ENCODE assay signal across 8 cellular contexts in the genomic region with DNA sequence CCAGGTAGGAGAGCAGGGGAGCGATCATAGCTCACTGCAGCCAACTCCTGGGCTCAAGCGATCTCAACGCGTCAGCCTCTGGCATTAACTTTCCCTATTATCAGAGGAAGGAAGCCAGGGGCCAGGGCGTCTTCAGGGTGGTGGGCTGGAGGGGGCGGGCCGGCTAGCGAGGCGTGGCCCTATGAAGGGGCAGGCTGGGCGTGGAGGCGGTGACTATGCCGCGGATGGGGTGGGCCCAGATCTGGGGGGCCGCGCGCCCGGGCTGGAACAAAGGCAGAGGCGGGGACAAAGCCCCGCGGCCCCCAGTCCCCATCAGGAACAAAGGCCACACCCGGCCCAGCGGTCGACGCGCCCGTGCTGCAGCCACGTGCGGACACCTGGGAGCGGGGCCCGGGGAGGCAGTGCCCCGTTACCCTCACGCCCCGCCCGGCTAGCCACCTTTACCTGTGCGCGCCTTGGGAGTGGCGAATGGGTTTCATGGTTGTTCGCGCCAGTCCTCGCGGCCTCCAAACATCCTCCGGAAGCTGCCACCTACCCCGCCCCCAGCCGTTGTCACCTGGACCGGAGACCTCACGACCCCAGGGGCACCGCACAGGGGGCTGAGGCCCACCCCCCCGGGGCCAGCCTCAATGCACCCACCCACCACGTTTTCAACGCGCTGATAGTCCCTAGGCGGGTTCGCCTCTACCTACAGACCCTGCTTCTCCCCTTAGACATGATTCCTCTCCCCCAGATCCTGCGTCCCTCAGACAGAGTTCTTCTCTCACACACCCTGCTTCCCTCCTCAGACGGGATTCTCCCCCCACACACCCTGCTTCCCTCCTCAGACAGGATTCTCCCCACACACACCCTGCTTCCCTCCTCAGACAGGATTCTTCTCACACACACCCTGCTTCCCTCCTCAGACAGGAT. TPM values are rescaled to one million over a fixed set of nuclear protein-coding genes. Genes with fewer than 3 reads are reported as not detected.
DNase-seq lines count a peak whose midpoint lies in the region; ATAC-seq, FAIRE-seq and TF ChIP-seq lines count a peak whose summit lies in the region.

No MANE protein-coding gene starts in this region.

- POLR2A ChIA-PET in endothelial cell of umbilical vein (lab: Charles Lee), result no interaction called here

- H3K9me2 ChIP-seq in SU-DHL-6 (replicated peaks; ENCODE audit: insufficient read depth, low read length), result no peaks in the 10 kb centered on the region

- no peaks in the 10 kb centered on the region for H3F3A ChIP-seq in SU-DHL-6 (ENCODE audit: insufficient read depth)

- H3K9me1 ChIP-seq in endothelial cell of umbilical vein (replicated peaks; ENCODE audit: control insufficient read depth, extremely low read depth, insufficient read depth, low read length), result no peaks in the 10 kb centered on the region

- H2BK12ac ChIP-seq in neuronal stem cell (ENCODE audit: low read length), result no peak overlapping the region

- CTCF ChIA-PET in endothelial cell of umbilical vein (lab: Charles Lee), result interaction anchor here (0.6 to 1.3 kb wide), 3 partner anchors 19 to 25 kb away, joined by 3 to 12 read pairs (median 5); a partner anchor contains a TSS

- DNase-seq in HT-29 (ENCODE audit: low spot score), result peak; percentile 41
- peak; percentile 83 for DNase-seq in endothelial cell of umbilical vein (ENCODE audit: low read depth, low spot score)
- DNase-seq in neuronal stem cell (ENCODE audit: low spot score), result peak; percentile 71
- no peak for DNase-seq in occipital lobe (lab: John Stamatoyannopoulos, UW)

- no peaks in the 10 kb centered on the region for H3K27me3 ChIP-seq in SU-DHL-6 (ENCODE audit: low read length)
- H3K27me3 ChIP-seq in endothelial cell of umbilical vein (ENCODE audit: control insufficient read depth in 2 of 2, insufficient read depth in 2 of 2, low read length in 2 of 2), result peaks cover 12 to 21% of the 10 kb centered on the region in 2 experiments
- peaks cover 0 to 23% (median 17%) of the 10 kb centered on the region in 3 experiments for H3K27me3 ChIP-seq in neuronal stem cell (ENCODE audit: control insufficient read depth in 3 of 3, insufficient read depth in 3 of 3, low read depth in 1 of 3, low read length in 3 of 3)

- no peaks in the 10 kb centered on the region for H4K20me1 ChIP-seq in SU-DHL-6 (ENCODE audit: low read depth, low read length)
- H4K20me1 ChIP-seq in endothelial cell of umbilical vein (replicated peaks; ENCODE audit: control insufficient read depth, extremely low read depth, insufficient read depth, low read length), result no peaks in the 10 kb centered on the region

- no peaks in the 10 kb centered on the region for H3K79me1 ChIP-seq in neuronal stem cell (ENCODE audit: low read depth, low read length)

- no peaks in the 10 kb centered on the region for H3K79me2 ChIP-seq in SU-DHL-6 (ENCODE audit: insufficient read depth, low read length)
- H3K79me2 ChIP-seq in endothelial cell of umbilical vein (ENCODE audit: control insufficient read depth, insufficient read depth, low read length), result no peaks in the 10 kb centered on the region

- peak overlapping the region; percentile 31 for H3K14ac ChIP-seq in neuronal stem cell (ENCODE audit: low read length)

- WGBS in neuronal stem cell (ENCODE audit: extremely low coverage in 2 of 2, insufficient read length in 2 of 2, insufficient replicate concordance in 1 of 2), 2 donors, result no CpG with 5 or more reads among the region's 55 CpGs

- H3K27ac ChIP-seq in SU-DHL-6 (ENCODE audit: low read depth, low read length) (no peak overlapping the region), endothelial cell of umbilical vein (ENCODE audit: insufficient read depth, low read depth, low read length) (no peak overlapping the region), neuronal stem cell (replicated peaks; ENCODE audit: low read length) (peak overlapping the region; percentile 60)

- H3K23ac ChIP-seq in neuronal stem cell (ENCODE audit: low read depth, low read length, poor library complexity), result peak overlapping the region; percentile 95

- H2BK15ac ChIP-seq in neuronal stem cell (ENCODE audit: low read length), result peak overlapping the region; percentile 99

- H3K36me3 ChIP-seq in SU-DHL-6 (ENCODE audit: low read length) (no peaks in the 10 kb centered on the region), endothelial cell of umbilical vein (ENCODE audit: control insufficient read depth in 2 of 2, extremely low read depth in 1 of 2, insufficient read depth in 2 of 2, low read length in 2 of 2) (no peaks in the 10 kb centered on the region), neuronal stem cell (replicated peaks in 1 of 2; ENCODE audit: control insufficient read depth in 2 of 2, insufficient read depth in 2 of 2, low read length in 2 of 2) (no peaks in the 10 kb centered on the region)

- dilution Hi-C loops in endothelial cell of umbilical vein (cut with MboI; ENCODE audit: extremely low pct_ligation_motif_present, low sequenced_read_pairs), result no loop called here

- no peak for FAIRE-seq in endothelial cell of umbilical vein (lab: Jason Lieb, UNC)

- H4K8ac ChIP-seq in neuronal stem cell (ENCODE audit: low read depth, low read length), result no peak overlapping the region

- no peak for TF ChIP-seq POLR2A in endothelial cell of umbilical vein (IDR thresholded peaks at IDR 0.05; ENCODE audit: low read depth, low read length)

- H2AFZ ChIP-seq in SU-DHL-6 (ENCODE audit: low read depth, low read length, severe bottlenecking) (peak overlapping the region; percentile 90), endothelial cell of umbilical vein (ENCODE audit: low read depth, low read length) (peak overlapping the region; percentile 16), neuronal stem cell (ENCODE audit: low read length) (peak overlapping the region; percentile 92)

- intact Hi-C loops in endothelial cell of umbilical vein (cut with micrococcal nuclease), result no loop called here

- ATAC-seq in GM18907 (IDR thresholded peaks at IDR 0.05; ENCODE audit: unreplicated experiment) (no peak), GM18861 (IDR thresholded peaks at IDR 0.05; ENCODE audit: unreplicated experiment) (no peak), HG03097 (IDR thresholded peaks at IDR 0.05; ENCODE audit: low FRiP score, unreplicated experiment) (no peak)

- no peak for TF ChIP-seq CTCF in SU-DHL-6 (IDR thresholded peaks at IDR 0.05; ENCODE audit: insufficient read depth, low read length, poor library complexity, severe bottlenecking)
- TF ChIP-seq CTCF in endothelial cell of umbilical vein (IDR thresholded peaks at IDR 0.05; ENCODE audit: extremely low read depth in 1 of 2, insufficient read depth in 1 of 2, low read depth in 1 of 2, low read length in 2 of 2), result no peak

- BruUV-seq in endothelial cell of umbilical vein (replicated peaks; lab: Mats Ljungman, UMichigan), result TSS peak; percentile 68

- H2BK5ac ChIP-seq in neuronal stem cell (ENCODE audit: low read length), result peak overlapping the region; percentile 94

- H3K9me3 ChIP-seq in SU-DHL-6 (ENCODE audit: insufficient read depth, low read length), result no peaks in the 10 kb centered on the region
- H3K9me3 ChIP-seq in endothelial cell of umbilical vein (replicated peaks; ENCODE audit: control insufficient read depth, insufficient read depth, low read length), result no peaks in the 10 kb centered on the region
- H3K9me3 ChIP-seq in neuronal stem cell (replicated peaks in 1 of 2; ENCODE audit: control insufficient read depth in 2 of 2, insufficient read depth in 1 of 2, low read depth in 1 of 2, low read length in 2 of 2), result no peaks in the 10 kb centered on the region

- H3K9ac ChIP-seq in SU-DHL-6 (ENCODE audit: low read length) (peak overlapping the region; percentile 48), endothelial cell of umbilical vein (replicated peaks; ENCODE audit: extremely low read depth, insufficient read depth, low read length) (no peak overlapping the region), neuronal stem cell (ENCODE audit: low read depth, low read length, poor library complexity) (peak overlapping the region; percentile 78)

- peak overlapping the region; percentile 96 for H4K91ac ChIP-seq in neuronal stem cell (ENCODE audit: low read depth, low read length, poor library complexity)

- H3K18ac ChIP-seq in neuronal stem cell (ENCODE audit: low read length), result peak overlapping the region; percentile 94

- H3K4ac ChIP-seq in neuronal stem cell (ENCODE audit: low read length), result peak overlapping the region; percentile 76

- peak overlapping the region; percentile 56 for H2BK120ac ChIP-seq in neuronal stem cell (ENCODE audit: low read depth, low read length)

- peak overlapping the region; percentile 37 for H3K4me3 ChIP-seq in SU-DHL-6 (ENCODE audit: insufficient read depth, low read length, poor library complexity, severe bottlenecking)
- H3K4me3 ChIP-seq in endothelial cell of umbilical vein (replicated peaks in 1 of 3; ENCODE audit: insufficient read depth in 1 of 3, low read depth in 1 of 3, low read length in 3 of 3), result peak overlapping the region; percentile 27 to 32 (median 30)
- peak overlapping the region; percentile 42 to 79 for H3K4me3 ChIP-seq in neuronal stem cell (ENCODE audit: low read length in 2 of 2)

- H3K4me2 ChIP-seq in SU-DHL-6 (ENCODE audit: low read depth, low read length, poor library complexity, severe bottlenecking) (peak overlapping the region; percentile 43), endothelial cell of umbilical vein (ENCODE audit: insufficient read depth, low read length) (peak overlapping the region; percentile 79), neuronal stem cell (ENCODE audit: insufficient read depth, low read length, poor library complexity, severe bottlenecking) (peak overlapping the region; percentile 78)

- H2AK5ac ChIP-seq in neuronal stem cell (ENCODE audit: low read depth, low read length), result peak overlapping the region; percentile 93

- H3K4me1 ChIP-seq in endothelial cell of umbilical vein (ENCODE audit: control insufficient read depth, extremely low read depth, insufficient read depth, low read length), result peaks cover 6% of the 10 kb centered on the region
- H3K4me1 ChIP-seq in neuronal stem cell (ENCODE audit: control insufficient read depth in 2 of 2, insufficient read depth in 1 of 2, low read depth in 1 of 2, low read length in 2 of 2), result peaks cover 5 to 6% of the 10 kb centered on the region in 2 donors

RNA-seq across cellular contexts. Expression of a gene that starts 5.4 kb away (rescaled TPM):
- total RNA-seq in HT-29 (2014; rRNA removed; shearing (Covaris generic)), result 1,771 and 1,829 TPM in 2 replicates
- total RNA-seq in endothelial cell of umbilical vein (377 and 429 TPM in 2 replicates), occipital lobe (276 TPM)
- polyA plus RNA-seq in endothelial cell of umbilical vein, result 521 and 593 TPM in 2 replicates
- 366 and 385 TPM in 2 replicates for polyA plus RNA-seq in endothelial cell of umbilical vein (2011; cell fraction: cytosol; rRNA removed)
- 654 and 696 TPM in 2 replicates for polyA plus RNA-seq in endothelial cell of umbilical vein (2011; cell fraction: nucleus; rRNA removed)
- polyA plus RNA-seq in endothelial cell of umbilical vein (2012), result 600 and 631 TPM in 2 replicates
- polyA minus RNA-seq in endothelial cell of umbilical vein, result 702 and 1,022 TPM in 2 replicates
- 571 TPM for polyA minus RNA-seq in endothelial cell of umbilical vein (2011; cell fraction: cytosol; rRNA and poly(A)+ RNA removed)
- polyA minus RNA-seq in endothelial cell of umbilical vein (2011; cell fraction: nucleus; rRNA and poly(A)+ RNA removed), result 298 and 308 TPM in 2 replicates
- polyA plus RNA-seq in neuronal stem cell (2013, experiment 1 of 2), result 759 TPM
- polyA plus RNA-seq in neuronal stem cell (2013, experiment 2 of 2), result 741 TPM

RNA-seq across cellular contexts. Expression of a gene that starts 16.4 kb away (rescaled TPM):
- total RNA-seq in HT-29 (2014; rRNA removed; shearing (Covaris generic)), result 236 and 268 TPM in 2 replicates
- total RNA-seq in endothelial cell of umbilical vein, result 96.8 and 105 TPM in 2 replicates
- 126 and 150 TPM in 2 replicates for polyA plus RNA-seq in endothelial cell of umbilical vein
- polyA plus RNA-seq in endothelial cell of umbilical vein (2011; cell fraction: cytosol; rRNA removed), result 177 and 193 TPM in 2 replicates
- polyA plus RNA-seq in endothelial cell of umbilical vein (2011; cell fraction: nucleus; rRNA removed), result 97.8 and 107 TPM in 2 replicates
- 117 and 164 TPM in 2 replicates for polyA plus RNA-seq in endothelial cell of umbilical vein (2012)
- 114 and 117 TPM in 2 replicates for polyA minus RNA-seq in endothelial cell of umbilical vein
- 73.7 TPM for polyA minus RNA-seq in endothelial cell of umbilical vein (2011; cell fraction: cytosol; rRNA and poly(A)+ RNA removed)
- 19.9 and 22.4 TPM in 2 replicates for polyA minus RNA-seq in endothelial cell of umbilical vein (2011; cell fraction: nucleus; rRNA and poly(A)+ RNA removed)
- polyA plus RNA-seq in neuronal stem cell (2013, experiment 1 of 2), result 108 TPM
- polyA plus RNA-seq in neuronal stem cell (2013, experiment 2 of 2), result 109 TPM
- total RNA-seq in occipital lobe, result 47.7 TPM

RNA-seq across cellular contexts. Expression of a gene that starts 18.9 kb away (rescaled TPM):
- total RNA-seq in HT-29 (2014; rRNA removed; shearing (Covaris generic)), result 25.6 and 27.4 TPM in 2 replicates
- total RNA-seq in endothelial cell of umbilical vein (21.8 TPM in 2 replicates), occipital lobe (5.0 TPM)
- polyA plus RNA-seq in endothelial cell of umbilical vein, result 17.8 and 25.3 TPM in 2 replicates
- 6.6 and 9.8 TPM in 2 replicates for polyA plus RNA-seq in endothelial cell of umbilical vein (2011; cell fraction: cytosol; rRNA removed)
- polyA plus RNA-seq in endothelial cell of umbilical vein (2011; cell fraction: nucleus; rRNA removed), result 10.6 and 12.3 TPM in 2 replicates
- 9.5 and 13.9 TPM in 2 replicates for polyA plus RNA-seq in endothelial cell of umbilical vein (2012)
- polyA minus RNA-seq in endothelial cell of umbilical vein, result 7.1 and 11.5 TPM in 2 replicates
- polyA minus RNA-seq in endothelial cell of umbilical vein (2011; cell fraction: cytosol; rRNA and poly(A)+ RNA removed), result 7.9 TPM
- polyA minus RNA-seq in endothelial cell of umbilical vein (2011; cell fraction: nucleus; rRNA and poly(A)+ RNA removed), result 10.5 and 18.6 TPM in 2 replicates
- 14.3 TPM for polyA plus RNA-seq in neuronal stem cell (2013, experiment 1 of 2)
- polyA plus RNA-seq in neuronal stem cell (2013, experiment 2 of 2), result 14.8 TPM

RNA-seq across cellular contexts. Expression of a gene that starts 19.9 kb away (rescaled TPM):
- 201 and 242 TPM in 2 replicates for total RNA-seq in HT-29 (2014; rRNA removed; shearing (Covaris generic))
- total RNA-seq in endothelial cell of umbilical vein, result 102 and 106 TPM in 2 replicates
- polyA plus RNA-seq in endothelial cell of umbilical vein, result 86.6 and 87.8 TPM in 2 replicates
- polyA plus RNA-seq in endothelial cell of umbilical vein (2011; cell fraction: cytosol; rRNA removed), result 88.2 and 98.9 TPM in 2 replicates
- polyA plus RNA-seq in endothelial cell of umbilical vein (2011; cell fraction: nucleus; rRNA removed), result 69.9 and 79.3 TPM in 2 replicates
- polyA plus RNA-seq in endothelial cell of umbilical vein (2012), result 94.9 and 96.3 TPM in 2 replicates
- polyA minus RNA-seq in endothelial cell of umbilical vein, result 81.4 and 123 TPM in 2 replicates
- polyA minus RNA-seq in endothelial cell of umbilical vein (2011; cell fraction: cytosol; rRNA and poly(A)+ RNA removed), result 106 TPM
- 19.2 and 22.9 TPM in 2 replicates for polyA minus RNA-seq in endothelial cell of umbilical vein (2011; cell fraction: nucleus; rRNA and poly(A)+ RNA removed)
- 86.2 TPM for polyA plus RNA-seq in neuronal stem cell (2013, experiment 1 of 2)
- 86.9 TPM for polyA plus RNA-seq in neuronal stem cell (2013, experiment 2 of 2)
- total RNA-seq in occipital lobe, result 45.5 TPM

RNA-seq across cellular contexts. Expression of a gene that starts 26.7 kb away (rescaled TPM):
- 60.6 and 74.5 TPM in 2 replicates for total RNA-seq in HT-29 (2014; rRNA removed; shearing (Covaris generic))
- total RNA-seq in endothelial cell of umbilical vein, result 6.1 and 7.1 TPM in 2 replicates
- polyA plus RNA-seq in endothelial cell of umbilical vein, result 12.1 and 16.0 TPM in 2 replicates
- polyA plus RNA-seq in endothelial cell of umbilical vein (2011; cell fraction: cytosol; rRNA removed), result 11.7 and 13.0 TPM in 2 replicates
- polyA plus RNA-seq in endothelial cell of umbilical vein (2011; cell fraction: nucleus; rRNA removed), result 4.0 and 4.3 TPM in 2 replicates
- polyA plus RNA-seq in endothelial cell of umbilical vein (2012), result 11.2 and 13.8 TPM in 2 replicates
- polyA minus RNA-seq in endothelial cell of umbilical vein, result 7.5 and 9.7 TPM in 2 replicates
- polyA minus RNA-seq in endothelial cell of umbilical vein (2011; cell fraction: cytosol; rRNA and poly(A)+ RNA removed), result 16.4 TPM
- polyA minus RNA-seq in endothelial cell of umbilical vein (2011; cell fraction: nucleus; rRNA and poly(A)+ RNA removed), result 2.9 and 4.2 TPM in 2 replicates
- 21.6 TPM for polyA plus RNA-seq in neuronal stem cell (2013, experiment 1 of 2)
- 20.7 TPM for polyA plus RNA-seq in neuronal stem cell (2013, experiment 2 of 2)
- total RNA-seq in occipital lobe, result 4.1 TPM

Comparison
In these comparisons a context has a peak if more than half of its experiments do, and no peak if none do; other contexts are left out.
1. H2AFZ ChIP-seq: peak in every context shown above with its lines; median percentile 92 in neuronal stem cell; 90 in SU-DHL-6; 16 in endothelial cell of umbilical vein.